Comparison of ENCODE assay signal across 37 cellular contexts in the genomic region with DNA sequence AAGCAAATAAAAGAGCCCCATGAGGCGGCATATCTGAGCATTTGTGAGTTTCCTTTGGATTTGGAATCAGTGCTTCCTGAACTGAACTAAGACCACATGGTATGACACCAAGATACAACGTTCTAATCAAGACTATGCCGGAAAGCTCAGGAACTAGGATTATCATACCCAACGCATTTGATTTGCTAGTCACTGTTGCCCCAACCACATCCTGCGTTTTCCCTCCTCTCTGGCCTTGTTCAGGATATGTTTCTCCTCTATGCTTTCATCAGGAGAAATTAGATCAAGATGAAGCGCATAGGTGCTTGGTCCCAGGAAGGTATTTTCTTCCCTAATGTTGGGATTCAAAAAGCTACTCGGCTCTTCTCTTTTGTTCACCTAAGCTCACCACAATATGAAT.
"Had no signal": no experiment of that assay in that cellular context is flagged by ENCODE, and none has a peak within 500 bp of the region (broad histone marks: within the 10 kb centered on the region; RNA-seq: fewer than 3 reads in every experiment).

No MANE protein-coding gene starts in this region.

- ATAC-seq: activated CD8-positive, alpha-beta memory T cell treated with anti-CD3 and anti-CD28 coated beads, Interleukin-2, amount 10 ng/mL, durations not matched to agents 7 days and 5 days; activated CD8-positive, alpha-beta T cell treated with anti-CD3 and anti-CD28 coated beads for 36 hours; activated naive CD8-positive, alpha-beta T cell treated with anti-CD3 and anti-CD28 coated beads, Interleukin-2, amount 50 U/mL, for 24 hours had no signal

- H3K27ac Mint-ChIP-seq: activated B cell treated with CpG ODN at 0.5 μM for 24 hours; activated CD4-positive, alpha-beta memory T cell treated with anti-CD3 and anti-CD28 coated beads for 36 hours; activated CD4-positive, alpha-beta T cell treated with anti-CD3 and anti-CD28 coated beads, Interleukin-2, amount 10 ng/mL, durations not matched to agents 24 days and 14 days; activated CD8-positive, alpha-beta memory T cell treated with anti-CD3 and anti-CD28 coated beads, Interleukin-2, amount 10 ng/mL, durations not matched to agents 7 days and 5 days; activated CD8-positive, alpha-beta T cell treated with anti-CD3 and anti-CD28 coated beads for 36 hours; activated naive CD4-positive, alpha-beta T cell treated with anti-CD3 and anti-CD28 coated beads, Interleukin-2, amount 10 ng/mL, durations not matched to agents 7 days and 5 days; activated naive CD4-positive, alpha-beta T cell treated with anti-CD3 and anti-CD28 coated beads, Interleukin-2, amount 50 U/mL, for 24 hours; activated naive CD8-positive, alpha-beta T cell; activated naive CD8-positive, alpha-beta T cell treated with anti-CD3 and anti-CD28 coated beads, Interleukin-2, amount 10 ng/mL, durations not matched to agents 7 days and 5 days; activated naive CD8-positive, alpha-beta T cell treated with anti-CD3 and anti-CD28 coated beads, Interleukin-2, amount 50 U/mL, for 24 hours; activated T-cell treated with anti-CD3 and anti-CD28 coated beads, Interleukin-2, amount 50 U/mL, for 24 hours; activated T-helper 2 cell treated with anti-CD3 and anti-CD28 coated beads, Interferon-gamma antibody, Interleukin-2, Interleukin-4, amounts not matched to agents 10 μg/mL and 5 μg/mL and 100 μg/mL, durations not matched to agents 14 hours and 24 hours and 36 hours; brain; T-helper 1 cell treated with Interleukin-12 subunit alpha and Interleukin-12 subunit beta and Interleukin-4 antibody, amounts not matched to agents 30 μg/mL and 1 μg/mL, for 36 hours; T-helper 2 cell treated with Interferon-gamma antibody and Interleukin-4, amounts not matched to agents 5 μg/mL and 100 μg/mL, for 36 hours had no signal

- H3K9me3 ChIP-seq: ascending aorta had no signal

- H3K36me3 ChIP-seq: ascending aorta, cardiac muscle cell had no signal

- H3K27ac ChIP-seq: ascending aorta, cardiac muscle cell, VCaP had no signal

- H3K4me3 ChIP-seq: ascending aorta, cardiac muscle cell had no signal

- H3K27me3 Mint-ChIP-seq: activated B cell treated with CpG ODN at 0.5 μM for 24 hours had no signal

- DNase-seq: activated B cell treated with CpG ODN at 0.5 μM for 24 hours; activated CD4-positive, alpha-beta memory T cell treated with anti-CD3 and anti-CD28 coated beads for 36 hours; activated CD4-positive, alpha-beta T cell treated with anti-CD3 and anti-CD28 coated beads for 4 hours; activated CD4-positive, alpha-beta T cell treated with anti-CD3 and anti-CD28 coated beads, Interleukin-2, amount 10 ng/mL, durations not matched to agents 24 days and 14 days; activated CD4-positive, alpha-beta T cell treated with anti-CD3 and anti-CD28 coated beads, Interleukin-2, amount 50 U/mL, for 1 hour; activated CD4-positive, alpha-beta T cell treated with anti-CD3 and anti-CD28 coated beads, Interleukin-2, amount 50 U/mL, for 4 hours; activated CD4-positive, CD25-positive, alpha-beta regulatory T cell treated with anti-CD3 and anti-CD28 coated beads, Interleukin-2, amount 50 U/mL, for 72 hours; activated CD8-positive, alpha-beta memory T cell treated with anti-CD3 and anti-CD28 coated beads, Interleukin-2, amount 10 ng/mL, durations not matched to agents 7 days and 5 days; activated CD8-positive, alpha-beta memory T cell treated with anti-CD3 and anti-CD28 coated beads, Interleukin-2, amount 50 U/mL, for 48 hours; activated CD8-positive, alpha-beta T cell treated with anti-CD3 and anti-CD28 coated beads for 36 hours; activated effector memory CD4-positive, alpha-beta T cell treated with Interleukin-2 at 50 U/mL for 16 hours; activated gamma-delta T cell; activated naive CD4-positive, alpha-beta T cell treated with anti-CD3 and anti-CD28 coated beads, Interleukin-2, amount 10 ng/mL, durations not matched to agents 7 days and 5 days; activated naive CD4-positive, alpha-beta T cell treated with Interleukin-2 at 50 U/mL for 16 hours; activated naive CD8-positive, alpha-beta T cell treated with anti-CD3 and anti-CD28 coated beads, Interleukin-2, amount 10 ng/mL, durations not matched to agents 7 days and 5 days; activated naive CD8-positive, alpha-beta T cell treated with anti-CD3 and anti-CD28 coated beads, Interleukin-2, amount 50 U/mL, for 24 hours; activated T-cell treated with anti-CD3 and anti-CD28 coated beads, Interleukin-2, amount 50 U/mL, for 24 hours; activated T-cell treated with anti-CD3 and anti-CD28 coated beads, Interleukin-2, amount 50 U/mL, for 48 hours; amygdala; anterior cingulate cortex; caudate nucleus; cerebellar nuclear complex; T-helper 1 cell; T-helper 2 cell; T-helper 9 cell had no signal

- H3K4me1 Mint-ChIP-seq: activated B cell treated with CpG ODN at 0.5 μM for 24 hours; activated CD4-positive, alpha-beta T cell treated with anti-CD3 and anti-CD28 coated beads, Interleukin-2, amount 10 ng/mL, durations not matched to agents 24 days and 14 days; activated CD8-positive, alpha-beta memory T cell treated with anti-CD3 and anti-CD28 coated beads, Interleukin-2, amount 10 ng/mL, durations not matched to agents 7 days and 5 days; activated naive CD4-positive, alpha-beta T cell treated with anti-CD3 and anti-CD28 coated beads, Interleukin-2, amount 10 ng/mL, durations not matched to agents 7 days and 5 days; activated naive CD4-positive, alpha-beta T cell treated with anti-CD3 and anti-CD28 coated beads, Interleukin-2, amount 50 U/mL, for 24 hours; activated naive CD8-positive, alpha-beta T cell treated with anti-CD3 and anti-CD28 coated beads, Interleukin-2, amount 10 ng/mL, durations not matched to agents 7 days and 5 days; activated naive CD8-positive, alpha-beta T cell treated with anti-CD3 and anti-CD28 coated beads, Interleukin-2, amount 50 U/mL, for 24 hours; brain; central memory CD8-positive, alpha-beta T cell had no signal

- H3K36me3 Mint-ChIP-seq: activated CD4-positive, alpha-beta memory T cell treated with anti-CD3 and anti-CD28 coated beads for 36 hours; activated CD8-positive, alpha-beta memory T cell treated with anti-CD3 and anti-CD28 coated beads, Interleukin-2, amount 10 ng/mL, durations not matched to agents 7 days and 5 days; activated naive CD4-positive, alpha-beta T cell treated with anti-CD3 and anti-CD28 coated beads, Interleukin-2, amount 10 ng/mL, durations not matched to agents 7 days and 5 days; activated naive CD4-positive, alpha-beta T cell treated with anti-CD3 and anti-CD28 coated beads, Interleukin-2, amount 50 U/mL, for 24 hours; activated naive CD8-positive, alpha-beta T cell; activated naive CD8-positive, alpha-beta T cell treated with anti-CD3 and anti-CD28 coated beads, Interleukin-2, amount 10 ng/mL, durations not matched to agents 7 days and 5 days; brain had no signal

- FAIRE-seq: bronchial epithelial cell, TTC549 had no signal

- H3K4me1 ChIP-seq: ascending aorta had no signal

- H3K9me3 Mint-ChIP-seq: activated B cell treated with CpG ODN at 0.5 μM for 24 hours; activated CD4-positive, alpha-beta memory T cell treated with anti-CD3 and anti-CD28 coated beads for 36 hours; activated CD4-positive, alpha-beta T cell treated with anti-CD3 and anti-CD28 coated beads, Interleukin-2, amount 10 ng/mL, durations not matched to agents 24 days and 14 days; activated CD8-positive, alpha-beta T cell treated with anti-CD3 and anti-CD28 coated beads for 36 hours; activated naive CD4-positive, alpha-beta T cell treated with anti-CD3 and anti-CD28 coated beads, Interleukin-2, amount 10 ng/mL, durations not matched to agents 7 days and 5 days; activated naive CD4-positive, alpha-beta T cell treated with anti-CD3 and anti-CD28 coated beads, Interleukin-2, amount 50 U/mL, for 24 hours; activated naive CD8-positive, alpha-beta T cell treated with anti-CD3 and anti-CD28 coated beads, Interleukin-2, amount 10 ng/mL, durations not matched to agents 7 days and 5 days; activated naive CD8-positive, alpha-beta T cell treated with anti-CD3 and anti-CD28 coated beads, Interleukin-2, amount 50 U/mL, for 24 hours; activated T-cell treated with anti-CD3 and anti-CD28 coated beads, Interleukin-2, amount 50 U/mL, for 24 hours; activated T-helper 2 cell treated with anti-CD3 and anti-CD28 coated beads, Interferon-gamma antibody, Interleukin-2, Interleukin-4, amounts not matched to agents 10 μg/mL and 5 μg/mL and 100 μg/mL, durations not matched to agents 14 hours and 24 hours and 36 hours; central memory CD8-positive, alpha-beta T cell; T-helper 1 cell treated with Interleukin-12 subunit alpha and Interleukin-12 subunit beta and Interleukin-4 antibody, amounts not matched to agents 30 μg/mL and 1 μg/mL, for 36 hours; T-helper 2 cell treated with Interferon-gamma antibody and Interleukin-4, amounts not matched to agents 5 μg/mL and 100 μg/mL, for 36 hours had no signal

- H3K27me3 ChIP-seq: ascending aorta, cardiac muscle cell had no signal

- H3K4me3 Mint-ChIP-seq: activated B cell treated with CpG ODN at 0.5 μM for 24 hours; activated CD4-positive, alpha-beta memory T cell treated with anti-CD3 and anti-CD28 coated beads for 36 hours; activated CD4-positive, alpha-beta T cell treated with anti-CD3 and anti-CD28 coated beads, Interleukin-2, amount 10 ng/mL, durations not matched to agents 24 days and 14 days; activated CD8-positive, alpha-beta memory T cell treated with anti-CD3 and anti-CD28 coated beads, Interleukin-2, amount 10 ng/mL, durations not matched to agents 7 days and 5 days; activated CD8-positive, alpha-beta T cell treated with anti-CD3 and anti-CD28 coated beads for 36 hours; activated naive CD4-positive, alpha-beta T cell treated with anti-CD3 and anti-CD28 coated beads, Interleukin-2, amount 10 ng/mL, durations not matched to agents 7 days and 5 days; activated naive CD4-positive, alpha-beta T cell treated with anti-CD3 and anti-CD28 coated beads, Interleukin-2, amount 50 U/mL, for 24 hours; activated naive CD8-positive, alpha-beta T cell; activated naive CD8-positive, alpha-beta T cell treated with anti-CD3 and anti-CD28 coated beads, Interleukin-2, amount 10 ng/mL, durations not matched to agents 7 days and 5 days; activated naive CD8-positive, alpha-beta T cell treated with anti-CD3 and anti-CD28 coated beads, Interleukin-2, amount 50 U/mL, for 24 hours; activated T-cell treated with anti-CD3 and anti-CD28 coated beads, Interleukin-2, amount 50 U/mL, for 24 hours; brain; central memory CD8-positive, alpha-beta T cell; T-helper 1 cell treated with Interleukin-12 subunit alpha and Interleukin-12 subunit beta and Interleukin-4 antibody, amounts not matched to agents 30 μg/mL and 1 μg/mL, for 36 hours; T-helper 2 cell treated with Interferon-gamma antibody and Interleukin-4, amounts not matched to agents 5 μg/mL and 100 μg/mL, for 36 hours had no signal
